8 cellular contexts compared by ENCODE assay signal in the genomic region with DNA sequence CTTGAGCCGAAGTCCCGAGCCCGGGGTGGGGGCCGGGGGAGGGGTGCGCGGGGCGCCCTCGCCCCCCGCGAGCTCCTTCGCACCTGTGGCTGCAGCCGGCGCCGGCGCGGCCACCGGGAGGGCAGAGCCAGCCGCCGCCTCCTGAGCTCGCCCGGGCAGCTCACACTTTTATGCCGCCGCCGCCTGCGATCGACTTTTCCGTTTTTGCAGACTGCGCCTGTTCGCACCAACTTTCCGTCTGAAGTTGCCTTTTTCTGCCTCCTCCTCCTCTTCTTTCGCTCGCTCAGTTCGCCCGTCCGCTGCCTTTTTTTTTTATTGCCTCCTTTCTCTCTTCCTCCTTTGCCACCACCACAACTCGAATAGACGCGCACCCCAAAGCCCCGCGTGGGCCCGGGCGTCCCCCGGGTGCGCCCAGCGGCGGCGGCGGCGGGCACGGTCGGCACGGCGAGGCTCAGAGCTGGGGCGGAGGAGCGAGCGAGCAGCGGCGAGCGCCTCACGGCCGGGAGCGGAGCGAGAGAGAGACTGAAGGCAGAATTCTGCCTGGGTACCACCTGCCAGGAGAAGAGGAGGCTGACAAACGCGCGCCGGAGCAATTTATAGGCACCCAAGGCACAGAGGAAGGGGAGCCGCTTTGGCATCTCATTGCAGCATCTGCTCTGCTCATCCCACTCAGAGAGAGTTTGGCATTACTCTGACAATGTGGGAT. TPM values are rescaled to one million over a fixed set of nuclear protein-coding genes. Genes with fewer than 3 reads are reported as not detected.
DNase-seq lines count a peak whose midpoint lies in the region; ATAC-seq and TF ChIP-seq lines count a peak whose summit lies in the region.

Gene C1QL3, minus strand, starts transcription at position 569 of the 706 bp plus-strand sequence. CDS start 814 bp downstream, outside the sequence.

- no peak for TF ChIP-seq CTCF in progenitor cell of endocrine pancreas (IDR thresholded peaks at IDR 0.05; ENCODE audit: unreplicated experiment)

- H3K4me3 Mint-ChIP-seq in progenitor cell of endocrine pancreas (ENCODE audit: low read depth), result peak within 1 kb of the TSS; percentile 71

- H3K27ac Mint-ChIP-seq in progenitor cell of endocrine pancreas, result no peak within 1 kb of the TSS

- H3K27me3 Mint-ChIP-seq in progenitor cell of endocrine pancreas, result peaks cover 79% of the 10 kb centered on the region

- peaks cover 9% of the 10 kb centered on the region for H3K4me1 Mint-ChIP-seq in progenitor cell of endocrine pancreas (ENCODE audit: low read depth)

- peak; percentile 77 for DNase-seq in Ammon's horn (ENCODE audit: low spot score)
- peak; percentile 35 to 43 for DNase-seq in activated T-cell treated with anti-CD3 and anti-CD28 coated beads, Interleukin-2, amount 50 U/mL, for 48 hours
- peak; percentile 28 for DNase-seq in germinal center (ENCODE audit: low spot score)
- DNase-seq in progenitor cell of endocrine pancreas (ENCODE audit: low spot score, unreplicated experiment), result peak; percentile 34
- no peak for DNase-seq in SHP77 treated with DMSO at 0.1 percent for 48 hours (lab: John Stamatoyannopoulos, UW)
- no peak for DNase-seq in HCEC 1CT

- no peaks in the 10 kb centered on the region for H3K9me3 Mint-ChIP-seq in progenitor cell of endocrine pancreas (ENCODE audit: low read depth)

- ATAC-seq in GM19043 (IDR thresholded peaks at IDR 0.05; ENCODE audit: low read depth, unreplicated experiment) (peak; percentile 33), HG03354 (IDR thresholded peaks at IDR 0.05; ENCODE audit: poor library complexity, severe bottlenecking, unreplicated experiment) (peak; percentile 51)

- H3K36me3 Mint-ChIP-seq in progenitor cell of endocrine pancreas (ENCODE audit: insufficient read depth), result peaks cover 2% of the 10 kb centered on the region

RNA-seq across cellular contexts. Expression of gene C1QL3, which starts in this region (rescaled TPM):
- 2.4 and 3.0 TPM in 2 replicates for total RNA-seq in progenitor cell of endocrine pancreas

Comparison
In these comparisons a context has a peak if more than half of its experiments do, and no peak if none do; other contexts are left out.
1. DNase-seq: peak in Ammon's horn (single experiment), activated T-cell treated with anti-CD3 and anti-CD28 coated beads, Interleukin-2, amount 50 U/mL, for 48 hours (2 of 2), germinal center (single experiment) and progenitor cell of endocrine pancreas (single experiment); none in SHP77 treated with DMSO at 0.1 percent for 48 hours (single experiment) and HCEC 1CT (single experiment).